Comparison of ENCODE assay signal across 37 cellular contexts in the genomic region with DNA sequence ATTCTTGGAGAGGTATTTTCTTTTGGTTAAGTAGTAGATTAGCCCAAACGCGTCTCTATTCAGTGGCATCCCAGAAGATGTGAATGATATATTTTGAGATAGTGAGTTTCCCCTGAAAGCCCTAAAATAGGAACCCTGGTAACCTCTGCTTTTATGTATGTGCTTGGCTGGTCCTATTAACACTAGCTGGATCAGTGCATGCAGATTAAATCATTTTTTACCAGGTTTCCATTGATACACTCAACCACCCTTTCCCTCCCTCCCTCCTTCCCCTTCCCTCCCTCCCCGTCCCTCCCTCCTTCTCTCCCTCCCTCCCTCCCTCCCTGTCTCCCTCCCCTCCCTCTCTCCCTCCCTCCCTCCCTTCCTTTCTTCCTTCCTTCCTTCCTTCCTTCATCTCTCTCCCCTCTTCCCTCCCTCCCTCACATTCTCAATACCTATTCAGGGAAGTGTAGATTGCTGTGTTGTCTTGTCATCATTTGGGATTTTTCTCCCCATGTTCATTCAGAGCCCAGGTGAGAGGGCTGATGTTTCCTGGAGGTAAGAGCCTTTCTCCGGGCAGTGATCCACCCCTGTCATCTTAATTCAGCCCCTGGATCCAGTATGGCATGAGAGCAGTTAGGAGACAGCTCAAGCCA.
A peak's percentile ranks its signal among the peaks of the same experiment; 100 is the strongest.
DNase-seq lines count a peak whose midpoint lies in the region; ATAC-seq, FAIRE-seq and TF ChIP-seq lines count a peak whose summit lies in the region.
"Had no signal": no experiment of that assay in that cellular context is flagged by ENCODE, and none has a peak within 500 bp of the region (broad histone marks: within the 10 kb centered on the region; RNA-seq: fewer than 3 reads in every experiment).

No MANE protein-coding gene starts in this region.

- intact Hi-C loops in HepG2 (cut with micrococcal nuclease; ENCODE audit: unreplicated experiment) (no loop called here), right lobe of liver (cut with DNase I) (no loop called here), K562 (cut with micrococcal nuclease) (no loop called here), esophagus muscularis mucosa (cut with DNase I) (loop anchor here (10.0 kb wide), 2 partner anchors 128 to 938 kb away; no protein-coding TSS in a partner anchor)

- H3K27ac ChIP-seq in HepG2 (ENCODE audit: extremely low read length, insufficient read depth, low read length) (no peak overlapping the region), right lobe of liver (no peak overlapping the region), H9 (ENCODE audit: insufficient read length, low read depth, low read length) (no peak overlapping the region), K562 (ENCODE audit: extremely low read depth, low read depth, low read length) (no peak overlapping the region), esophagus muscularis mucosa (replicated peaks in 1 of 4) (no peak overlapping the region), neuronal stem cell (replicated peaks; ENCODE audit: low read length) (no peak overlapping the region)
- H3K27ac ChIP-seq: 22Rv1; A549; BLaER1; BLaER1 treated with 17β-estradiol and CSF1 and Interleukin-3, amounts not matched to agents 10 nM and 100 nM; C4-2B had no signal

- no TSS peak for BruUV-seq in HepG2 (replicated peaks; lab: Mats Ljungman, UMichigan)
- no TSS peak for BruUV-seq in K562 (replicated peaks; lab: Mats Ljungman, UMichigan)

- H2BK20ac ChIP-seq in H9 (ENCODE audit: low read depth, low read length, poor library complexity, severe bottlenecking), result no peak overlapping the region

- H3K79me1 ChIP-seq in H9 (ENCODE audit: insufficient read depth, low read depth, low read length, poor library complexity, severe bottlenecking) (no peaks in the 10 kb centered on the region), neuronal stem cell (ENCODE audit: low read depth, low read length) (no peaks in the 10 kb centered on the region)

- 28% methylated on average over 4 of the region's 4 CpGs for WGBS in HepG2 (ENCODE audit: low lambda C conversion rate)
- WGBS in right lobe of liver (ENCODE audit: insufficient coverage, low coverage, low lambda C conversion rate, missing lambda C conversion rate), result 38% methylated on average over 3 of the region's 4 CpGs
- WGBS in H9 (ENCODE audit: extremely low coverage, insufficient read length, low lambda C conversion rate), result 67% methylated on average over 1 of the region's 4 CpGs
- WGBS in K562 (ENCODE audit: insufficient coverage, low coverage, missing lambda C conversion rate), result 0% methylated on average over 3 of the region's 4 CpGs
- WGBS in esophagus muscularis mucosa, result 78% methylated on average over 4 of the region's 4 CpGs
- no CpG with 5 or more reads among the region's 4 CpGs for WGBS in neuronal stem cell (ENCODE audit: extremely low coverage in 2 of 2, insufficient read length in 2 of 2, insufficient replicate concordance in 1 of 2), 2 donors

- no peaks in the 10 kb centered on the region for H3K4me1 ChIP-seq in HepG2 (ENCODE audit: insufficient read depth, low read length)
- no peaks in the 10 kb centered on the region for H3K4me1 ChIP-seq in right lobe of liver
- H3K4me1 ChIP-seq in H9 (ENCODE audit: insufficient read depth, low read length), result no peaks in the 10 kb centered on the region
- H3K4me1 ChIP-seq in K562 (replicated peaks in 1 of 2; ENCODE audit: control insufficient read depth in 2 of 2, insufficient read depth in 2 of 2, low read length in 2 of 2), result no peaks in the 10 kb centered on the region
- H3K4me1 ChIP-seq in esophagus muscularis mucosa, result peaks cover 0 to 20% (median 18%) of the 10 kb centered on the region in 4 donors
- no peaks in the 10 kb centered on the region for H3K4me1 ChIP-seq in neuronal stem cell (ENCODE audit: control insufficient read depth in 2 of 2, insufficient read depth in 1 of 2, low read depth in 1 of 2, low read length in 2 of 2)
- H3K4me1 ChIP-seq: A549, BE2C, Caco-2 had no signal

- H3K9me3 ChIP-seq in HepG2 (ENCODE audit: low read length), result no peaks in the 10 kb centered on the region; the same call in 1 of the 2 replicates
- no peaks in the 10 kb centered on the region for H3K9me3 ChIP-seq in right lobe of liver
- no peaks in the 10 kb centered on the region for H3K9me3 ChIP-seq in H9 (ENCODE audit: control insufficient read depth, low read depth, low read length)
- H3K9me3 ChIP-seq in K562 (replicated peaks; ENCODE audit: control insufficient read depth, insufficient read depth, low read depth, low read length), result no peaks in the 10 kb centered on the region
- H3K9me3 ChIP-seq in esophagus muscularis mucosa, result no peaks in the 10 kb centered on the region
- no peaks in the 10 kb centered on the region for H3K9me3 ChIP-seq in neuronal stem cell (replicated peaks in 1 of 2; ENCODE audit: control insufficient read depth in 2 of 2, insufficient read depth in 1 of 2, low read depth in 1 of 2, low read length in 2 of 2)
- H3K9me3 ChIP-seq: A549; BE2C; BLaER1; BLaER1 treated with 17β-estradiol and CSF1 and Interleukin-3, amounts not matched to agents 10 nM and 100 nM; Caco-2 had no signal

- CTCF ChIA-PET in HepG2 (lab: Yijun Ruan, JAX; ENCODE audit: low intra/inter-chr PET ratio, low total read pairs) (no interaction called here), K562 (lab: Yijun Ruan, JAX; ENCODE audit: low intra/inter-chr PET ratio) (no interaction called here)

- H3K56ac ChIP-seq in H9 (ENCODE audit: insufficient read length, low read depth, low read length), result no peak overlapping the region

- H3K4ac ChIP-seq in H9 (ENCODE audit: low read depth, low read length), result no peak overlapping the region
- H3K4ac ChIP-seq in neuronal stem cell (ENCODE audit: low read length), result no peak overlapping the region

- H3K4me3 ChIP-seq in HepG2 (replicated peaks in 1 of 3; ENCODE audit: insufficient read depth in 1 of 3, low read depth in 2 of 3, low read length in 3 of 3), result no peak overlapping the region
- no peak overlapping the region for H3K4me3 ChIP-seq in right lobe of liver
- H3K4me3 ChIP-seq in K562, result no peak overlapping the region
- no peak overlapping the region for H3K4me3 ChIP-seq in esophagus muscularis mucosa
- H3K4me3 ChIP-seq in neuronal stem cell (ENCODE audit: low read length in 2 of 2), result no peak overlapping the region
- H3K4me3 ChIP-seq: A549; BLaER1; BLaER1 treated with 17β-estradiol and CSF1 and Interleukin-3, amounts not matched to agents 10 nM and 100 nM had no signal

- POLR2A ChIA-PET in HepG2 (lab: Yijun Ruan, JAX) (no interaction called here), K562 (lab: Yijun Ruan, JAX) (no interaction called here)

- peaks cover 5% of the 10 kb centered on the region for H3K27me3 Mint-ChIP-seq in H9 (ENCODE audit: low read depth)

- no peak overlapping the region for H3K4me3 Mint-ChIP-seq in H9
- H3K4me3 Mint-ChIP-seq: B cell; CD14-positive monocyte; CD4-positive, alpha-beta memory T cell; CD4-positive, alpha-beta T cell; CD4-positive, CD25-positive, alpha-beta regulatory T cell; CD8-positive, alpha-beta memory T cell; CD8-positive, alpha-beta T cell had no signal

- H3K4me2 ChIP-seq in HepG2 (ENCODE audit: low read depth, low read length), result no peak overlapping the region
- no peak overlapping the region for H3K4me2 ChIP-seq in H9 (ENCODE audit: insufficient read depth, insufficient read length, low read length)
- no peak overlapping the region for H3K4me2 ChIP-seq in K562 (ENCODE audit: insufficient read depth, low read length)
- H3K4me2 ChIP-seq in neuronal stem cell (ENCODE audit: insufficient read depth, low read length, poor library complexity, severe bottlenecking), result no peak overlapping the region
- H3K4me2 ChIP-seq: A549, BLaER1 had no signal

- H4K8ac ChIP-seq in H9 (replicated peaks; ENCODE audit: insufficient read length, low read depth, low read length) (no peak overlapping the region), neuronal stem cell (ENCODE audit: low read depth, low read length) (no peak overlapping the region)

- H3T11ph ChIP-seq in H9 (ENCODE audit: low read length), result no peak overlapping the region

- FAIRE-seq in HepG2 (lab: Jason Lieb, UNC), result no peak
- no peak for FAIRE-seq in K562 (lab: Jason Lieb, UNC)
- FAIRE-seq: A204.1, A549, D721Med had no signal

- no peaks in the 10 kb centered on the region for H3K9me1 ChIP-seq in K562 (ENCODE audit: control insufficient read depth, insufficient read depth, low read length)

- H4K5ac ChIP-seq in H9 (ENCODE audit: insufficient read length, low read depth, low read length), result no peak overlapping the region

- no peak for TF ChIP-seq RAD21 in HepG2 (CRISPR knock-in tag; IDR thresholded peaks at IDR 0.05)
- TF ChIP-seq RAD21 in K562 (CRISPR knock-in tag; conservative IDR thresholded peaks at IDR 0.05 in 1 of 2, IDR thresholded peaks at IDR 0.05 in 1 of 2), result no peak

- no peak overlapping the region for H3K27ac Mint-ChIP-seq in H9
- H3K27ac Mint-ChIP-seq: B cell; CD14-positive monocyte; CD4-positive, alpha-beta memory T cell; CD4-positive, alpha-beta T cell; CD8-positive, alpha-beta memory T cell; CD8-positive, alpha-beta T cell had no signal

- H3K14ac ChIP-seq in H9 (ENCODE audit: insufficient read depth, low read length), result no peak overlapping the region
- no peak overlapping the region for H3K14ac ChIP-seq in neuronal stem cell (ENCODE audit: low read length)

- H2BK12ac ChIP-seq in H9 (ENCODE audit: insufficient read length, low read depth, low read length), result no peak overlapping the region
- H2BK12ac ChIP-seq in neuronal stem cell (ENCODE audit: low read length), result no peak overlapping the region

- H3K9ac ChIP-seq in HepG2 (ENCODE audit: insufficient read depth, low read depth, low read length) (no peak overlapping the region), H9 (ENCODE audit: extremely low read depth, insufficient read length, low read length) (no peak overlapping the region), K562 (ENCODE audit: insufficient read depth in 1 of 2, low read depth in 2 of 2, low read length in 2 of 2) (no peak overlapping the region), neuronal stem cell (ENCODE audit: low read depth, low read length, poor library complexity) (no peak overlapping the region)
- H3K9ac ChIP-seq: BLaER1; BLaER1 treated with 17β-estradiol and CSF1 and Interleukin-3, amounts not matched to agents 10 nM and 100 nM had no signal

- H2AK5ac ChIP-seq in H9 (ENCODE audit: insufficient read length, low read length), result no peak overlapping the region
- H2AK5ac ChIP-seq in neuronal stem cell (ENCODE audit: low read depth, low read length), result no peak overlapping the region

- H3K36me3 Mint-ChIP-seq in H9 (ENCODE audit: insufficient read depth in 1 of 3, low read depth in 3 of 3), result no peaks in the 10 kb centered on the region; a peak in 1 of 7 replicates
- H3K36me3 Mint-ChIP-seq: CD14-positive monocyte; CD4-positive, alpha-beta memory T cell; CD4-positive, CD25-positive, alpha-beta regulatory T cell; CD8-positive, alpha-beta memory T cell; CD8-positive, alpha-beta T cell had no signal

- H3K23ac ChIP-seq in H9 (ENCODE audit: insufficient read length, low read depth, low read length) (no peak overlapping the region), neuronal stem cell (ENCODE audit: low read depth, low read length, poor library complexity) (no peak overlapping the region)

- no peaks in the 10 kb centered on the region for H3K9me3 Mint-ChIP-seq in H9
- H3K9me3 Mint-ChIP-seq: CD4-positive, alpha-beta T cell; CD8-positive, alpha-beta T cell had no signal

- H3K79me2 ChIP-seq in HepG2 (ENCODE audit: insufficient read depth, low read length) (no peaks in the 10 kb centered on the region), H9 (ENCODE audit: insufficient read depth, low read length) (no peaks in the 10 kb centered on the region), K562 (ENCODE audit: control insufficient read depth, insufficient read depth, low read length) (no peaks in the 10 kb centered on the region)

- no peaks in the 10 kb centered on the region for H3K23me2 ChIP-seq in H9 (ENCODE audit: insufficient read length, low read depth, low read length, poor library complexity, severe bottlenecking)

- TF ChIP-seq CTCF in HepG2 (CRISPR knock-in tag; IDR thresholded peaks at IDR 0.05), result no peak
- TF ChIP-seq CTCF in right lobe of liver (IDR thresholded peaks at IDR 0.05), result no peak
- TF ChIP-seq CTCF in H9 (conservative IDR thresholded peaks at IDR 0.05), result no peak
- no peak for TF ChIP-seq CTCF in K562 (IDR thresholded peaks at IDR 0.05 in 2 of 3, conservative IDR thresholded peaks at IDR 0.05 in 1 of 3; ENCODE audit: insufficient read depth in 2 of 3, low read depth in 1 of 3, low read length in 3 of 3)
- TF ChIP-seq CTCF in esophagus muscularis mucosa (IDR thresholded peaks at IDR 0.05), result no peak

- no peak overlapping the region for H2BK15ac ChIP-seq in H9 (ENCODE audit: low read depth, low read length)
- H2BK15ac ChIP-seq in neuronal stem cell (ENCODE audit: low read length), result no peak overlapping the region

- TF ChIP-seq POLR2A in HepG2 (IDR thresholded peaks at IDR 0.05; ENCODE audit: insufficient read depth in 1 of 2, low read depth in 2 of 2, low read length in 2 of 2), result no peak
- no peak for TF ChIP-seq POLR2A in right lobe of liver (IDR thresholded peaks at IDR 0.05)
- TF ChIP-seq POLR2A in K562 (conservative IDR thresholded peaks at IDR 0.05), result no peak
- no peak for TF ChIP-seq POLR2A in esophagus muscularis mucosa (IDR thresholded peaks at IDR 0.05; ENCODE audit: low read depth)

- no peak overlapping the region for H4K91ac ChIP-seq in H9 (ENCODE audit: insufficient read length, low read depth, low read length)
- no peak overlapping the region for H4K91ac ChIP-seq in neuronal stem cell (ENCODE audit: low read depth, low read length, poor library complexity)

- no peaks in the 10 kb centered on the region for H4K20me1 ChIP-seq in HepG2 (ENCODE audit: insufficient read depth, low read length)
- H4K20me1 ChIP-seq in H9 (ENCODE audit: control insufficient read depth, insufficient read depth, insufficient read length), result no peaks in the 10 kb centered on the region
- H4K20me1 ChIP-seq in K562 (replicated peaks; ENCODE audit: control insufficient read depth, insufficient read depth, low read length), result no peaks in the 10 kb centered on the region
- H4K20me1 ChIP-seq: BLaER1; BLaER1 treated with 17β-estradiol and CSF1 and Interleukin-3, amounts not matched to agents 10 nM and 100 nM had no signal

- H3K18ac ChIP-seq in H9 (ENCODE audit: insufficient read length, low read depth, low read length), result no peak overlapping the region
- H3K18ac ChIP-seq in neuronal stem cell (ENCODE audit: low read length), result no peak overlapping the region

- H2AFZ ChIP-seq in HepG2 (ENCODE audit: low read length) (no peak overlapping the region), H9 (ENCODE audit: low read length) (no peak overlapping the region), K562 (ENCODE audit: low read depth, low read length) (no peak overlapping the region), neuronal stem cell (ENCODE audit: low read length) (no peak overlapping the region)

- TF ChIP-seq EP300 in HepG2 (IDR thresholded peaks at IDR 0.05; ENCODE audit: low read depth in 2 of 2, low read length in 2 of 2), result no peak
- no peak for TF ChIP-seq EP300 in HepG2 (CRISPR knock-in tag; IDR thresholded peaks at IDR 0.05; ENCODE audit: borderline replicate concordance)
- no peak for TF ChIP-seq EP300 in K562 (IDR thresholded peaks at IDR 0.05; ENCODE audit: low read length)
- TF ChIP-seq EP300 in esophagus muscularis mucosa (IDR thresholded peaks at IDR 0.05), result no peak

- ATAC-seq in HepG2 (no peak), right lobe of liver (no peak), K562 (no peak), HG03097 (IDR thresholded peaks at IDR 0.05; ENCODE audit: low FRiP score, unreplicated experiment) (no peak)
- ATAC-seq: A549; CD8-positive, alpha-beta T cell had no signal

- H3K27me3 ChIP-seq in HepG2 (ENCODE audit: control insufficient read depth in 1 of 2, insufficient read depth in 2 of 2, low read length in 2 of 2) (no peaks in the 10 kb centered on the region), right lobe of liver (no peaks in the 10 kb centered on the region), H9 (ENCODE audit: insufficient read depth, low read length) (no peaks in the 10 kb centered on the region), K562 (ENCODE audit: control insufficient read depth in 2 of 2, insufficient read depth in 2 of 2, low read length in 2 of 2) (peaks cover 0 to 17% of the 10 kb centered on the region in 2 experiments; a peak in 2 of 5 replicates), esophagus muscularis mucosa (peaks cover 0 to 6% (median 0%) of the 10 kb centered on the region in 4 donors), neuronal stem cell (ENCODE audit: control insufficient read depth in 3 of 3, insufficient read depth in 3 of 3, low read depth in 1 of 3, low read length in 3 of 3) (no peaks in the 10 kb centered on the region)
- H3K27me3 ChIP-seq: BE2C; BLaER1; BLaER1 treated with 17β-estradiol and CSF1 and Interleukin-3, amounts not matched to agents 10 nM and 100 nM had no signal

- H2BK5ac ChIP-seq in H9 (ENCODE audit: insufficient read length, low read length) (no peak overlapping the region), neuronal stem cell (ENCODE audit: low read length) (no peak overlapping the region)

- no peaks in the 10 kb centered on the region for H3K36me3 ChIP-seq in HepG2 (replicated peaks in 1 of 2; ENCODE audit: control insufficient read depth in 1 of 2, insufficient read depth in 2 of 2, low read length in 2 of 2)
- no peaks in the 10 kb centered on the region for H3K36me3 ChIP-seq in right lobe of liver
- no peaks in the 10 kb centered on the region for H3K36me3 ChIP-seq in K562 (ENCODE audit: control insufficient read depth, insufficient read depth, low read length)
- no peaks in the 10 kb centered on the region for H3K36me3 ChIP-seq in esophagus muscularis mucosa
- H3K36me3 ChIP-seq in neuronal stem cell (replicated peaks in 1 of 2; ENCODE audit: control insufficient read depth in 2 of 2, insufficient read depth in 2 of 2, low read length in 2 of 2), result no peaks in the 10 kb centered on the region
- H3K36me3 ChIP-seq: BE2C; BLaER1; BLaER1 treated with 17β-estradiol and CSF1 and Interleukin-3, amounts not matched to agents 10 nM and 100 nM had no signal

- DNase-seq in HepG2 (ENCODE audit: low spot score), result no peak
- DNase-seq in right lobe of liver, result no peak
- peak; percentile 8 for DNase-seq in H9
- no peak for DNase-seq in K562 (ENCODE audit: extremely low read depth in 1 of 4, low spot score in 3 of 4)
- DNase-seq in esophagus muscularis mucosa (ENCODE audit: extremely low spot score), result peak; percentile 53
- no peak for DNase-seq in NCI-H2227 (lab: John Stamatoyannopoulos, UW; ENCODE audit: unreplicated experiment)
- no peak for DNase-seq in neuronal stem cell (ENCODE audit: low spot score)
- DNase-seq: 8988T; ACHN; AML-193; BE2C; C1 segment of cervical spinal cord; Caco-2; Calu3; CD4-positive, alpha-beta memory T cell; CD4-positive, alpha-beta T cell; CD4-positive, CD25-positive, alpha-beta regulatory T cell; CD8-positive, alpha-beta memory T cell; CD8-positive, alpha-beta T cell; COR-L47; DMS 273 treated with DMSO at 0.1 percent for 48 hours; DMS153; DMS53; DMS79; DMS79 treated with DMSO at 0.1 percent for 48 hours; DND-41; EL had no signal

- H3K4me1 Mint-ChIP-seq in H9, result peaks cover 2 to 3% of the 10 kb centered on the region in 2 experiments; a peak in 1 of 4 replicates
- H3K4me1 Mint-ChIP-seq: B cell; CD14-positive monocyte; CD4-positive, alpha-beta memory T cell; CD4-positive, CD25-positive, alpha-beta regulatory T cell; CD8-positive, alpha-beta memory T cell had no signal

- H2BK120ac ChIP-seq in H9 (ENCODE audit: low read depth, low read length, poor library complexity, severe bottlenecking) (no peak overlapping the region), neuronal stem cell (ENCODE audit: low read depth, low read length) (no peak overlapping the region)

- in situ Hi-C loops in HepG2 (cut with HindIII; ENCODE audit: extremely low pct_ligation_motif_present, low pct_unique_long_range_greater_than_20kb), result no loop called here
- in situ Hi-C loops in K562 (cut with MboI), result loop anchor here (25.0 kb wide), 1 partner anchor 756 kb away; no protein-coding TSS in a partner anchor

Comparison
In these comparisons a context has a peak if more than half of its experiments do, and no peak if none do; other contexts are left out.
1. DNase-seq: peak in H9 (single experiment) and esophagus muscularis mucosa (single experiment); none in HepG2 (single experiment), right lobe of liver (0 of 3), K562 (0 of 4), NCI-H2227 (single experiment) and neuronal stem cell (single experiment).